Comparison of ENCODE assay signal across 8 cellular contexts in the genomic region with DNA sequence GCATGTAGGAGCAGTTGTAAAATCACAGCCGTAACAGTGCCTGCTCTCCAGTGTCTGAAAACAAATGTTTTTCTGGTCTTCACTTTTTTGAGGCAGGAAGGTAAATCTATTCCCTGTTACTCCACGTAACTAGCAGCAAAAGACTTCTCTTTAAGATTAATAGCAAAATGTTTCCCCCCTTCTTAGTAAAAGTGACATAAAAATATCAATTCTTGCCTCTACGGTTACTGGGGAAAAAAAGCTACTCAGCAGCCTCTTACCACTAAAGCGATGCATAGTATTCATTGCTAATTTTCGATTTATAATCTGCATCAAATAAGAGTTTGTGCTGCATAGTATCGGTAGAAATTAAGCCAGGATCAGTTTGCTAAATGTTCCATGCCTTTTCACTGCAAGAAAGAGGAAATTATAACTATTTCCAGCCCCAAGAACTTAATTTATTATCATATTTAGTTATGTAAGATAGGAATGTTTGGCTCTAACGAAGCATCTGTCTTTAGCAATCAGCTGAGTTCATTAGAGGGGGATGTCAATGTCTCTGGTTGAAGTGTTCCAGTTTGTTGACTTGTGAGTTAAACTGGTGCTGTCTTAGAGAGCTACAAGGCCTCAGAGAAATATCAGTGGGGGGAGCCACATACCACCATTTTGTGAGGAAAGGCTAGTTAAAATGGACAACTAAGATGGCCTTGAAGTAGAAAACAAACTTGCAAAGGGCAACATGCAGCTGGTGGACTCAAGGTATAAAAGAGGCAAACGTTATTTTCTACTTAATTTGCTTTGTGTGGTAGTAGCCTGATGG. TPM values are rescaled to one million over a fixed set of nuclear protein-coding genes. Genes with fewer than 3 reads are reported as not detected.
DNase-seq lines count a peak whose midpoint lies in the region; ATAC-seq, FAIRE-seq and TF ChIP-seq lines count a peak whose summit lies in the region.

No MANE protein-coding gene starts in this region.

- peaks cover 42% of the 10 kb centered on the region for H3K4me1 ChIP-seq in CD4-positive, alpha-beta memory T cell (ENCODE audit: insufficient read depth, low read length)
- H3K4me1 ChIP-seq in stomach: peaks cover 40 to 52% (median 45%) of the 10 kb centered on the region in 4 donors

- TF ChIP-seq CTCF in stomach (IDR thresholded peaks at IDR 0.05): no peak

- H3K9me3 ChIP-seq in CD4-positive, alpha-beta memory T cell (ENCODE audit: control insufficient read depth in 1 of 2, low read length in 2 of 2): no peaks in the 10 kb centered on the region
- no peaks in the 10 kb centered on the region for H3K9me3 ChIP-seq in stomach

- H3K36me3 ChIP-seq in CD4-positive, alpha-beta memory T cell (ENCODE audit: insufficient read depth, low read length): peaks cover 6% of the 10 kb centered on the region
- peaks cover 0 to 6% (median 5%) of the 10 kb centered on the region in 4 donors for H3K36me3 ChIP-seq in stomach

- CTCF ChIA-PET in CD4-positive, alpha-beta memory T cell (lab: Charles Lee; ENCODE audit: partially characterized antibody): interaction anchor here (1.1 to 5.3 kb wide), 12 partner anchors 7 to 402 kb away, joined by 3 to 40 read pairs (median 4); partner anchors contain the start of gene TSPYL4

- H3K9me3 Mint-ChIP-seq in CD4-positive, alpha-beta memory T cell: peaks cover 0 to 3% (median 0%) of the 10 kb centered on the region in 8 donors
- no peaks in the 10 kb centered on the region for H3K9me3 Mint-ChIP-seq in activated naive CD8-positive, alpha-beta T cell treated with anti-CD3 and anti-CD28 coated beads, Interleukin-2, amount 10 ng/mL, durations not matched to agents 7 days and 5 days

- peak overlapping the region; percentile 96 to 100 (median 99) for H3K4me3 Mint-ChIP-seq in CD4-positive, alpha-beta memory T cell
- peak overlapping the region; percentile 97 for H3K4me3 Mint-ChIP-seq in activated naive CD8-positive, alpha-beta T cell treated with anti-CD3 and anti-CD28 coated beads, Interleukin-2, amount 10 ng/mL, durations not matched to agents 7 days and 5 days

- peaks cover 35 to 66% (median 46%) of the 10 kb centered on the region in 4 donors for H3K4me1 Mint-ChIP-seq in CD4-positive, alpha-beta memory T cell
- H3K4me1 Mint-ChIP-seq in activated naive CD8-positive, alpha-beta T cell treated with anti-CD3 and anti-CD28 coated beads, Interleukin-2, amount 10 ng/mL, durations not matched to agents 7 days and 5 days: peaks cover 36% of the 10 kb centered on the region

- 9 to 15% (median 10%) methylated on average over 8 of the region's 8 CpGs for WGBS in stomach, 5 donors

- peak overlapping the region; percentile 97 for H3K27ac ChIP-seq in CD4-positive, alpha-beta memory T cell (ENCODE audit: low read depth, low read length)
- peak overlapping the region; percentile 96 to 100 (median 99) for H3K27ac ChIP-seq in stomach

- intact Hi-C loops in CD4-positive, alpha-beta memory T cell (cut with micrococcal nuclease): loop anchor here (5.0 to 10.0 kb wide), 2 partner anchors 63 to 164 kb away; no protein-coding TSS in a partner anchor
- intact Hi-C loops in stomach (cut with DNase I; ENCODE audit: low total_unique reads) (no loop called here), head of caudate nucleus (cut with DNase I) (loop anchor here (5.0 kb wide), 2 partner anchors 92 to 252 kb away; partner anchors contain the start of gene DSE)

- FAIRE-seq in islet of Langerhans (lab: Jason Lieb, UNC): peak; percentile 21

- peak in 1 of 5 donors; percentile 33 for DNase-seq in CD4-positive, alpha-beta memory T cell
- peak; percentile 19 to 29 for DNase-seq in Kasumi-1 (lab: John Stamatoyannopoulos, UW)
- no peak for DNase-seq in activated naive CD8-positive, alpha-beta T cell treated with anti-CD3 and anti-CD28 coated beads, Interleukin-2, amount 10 ng/mL, durations not matched to agents 7 days and 5 days
- no peak for DNase-seq in stomach
- no peak for DNase-seq in head of caudate nucleus
- DNase-seq in activated CD8-positive, alpha-beta memory T cell treated with anti-CD3 and anti-CD28 coated beads, Interleukin-2, amount 50 U/mL, for 48 hours: no peak
- DNase-seq in activated effector memory CD4-positive, alpha-beta T cell treated with anti-CD3 and anti-CD28 coated beads, Interleukin-2, amount 50 U/mL, for 16 hours: no peak

- no peaks in the 10 kb centered on the region for H3K27me3 Mint-ChIP-seq in CD4-positive, alpha-beta memory T cell
- no peaks in the 10 kb centered on the region for H3K27me3 Mint-ChIP-seq in activated naive CD8-positive, alpha-beta T cell treated with anti-CD3 and anti-CD28 coated beads, Interleukin-2, amount 10 ng/mL, durations not matched to agents 7 days and 5 days

- POLR2A ChIA-PET in CD4-positive, alpha-beta memory T cell (lab: Charles Lee; ENCODE audit: partially characterized antibody): interaction anchor here (0.6 to 4.8 kb wide), 20 partner anchors 9 to 1322 kb away, joined by 3 to 114 read pairs (median 6); partner anchors contain the start of genes DSE, GOPC, KPNA5 and NT5DC1
- POLR2A ChIA-PET in activated naive CD8-positive, alpha-beta T cell treated with anti-CD3 and anti-CD28 coated beads, Interleukin-2, amount 10 ng/mL, durations not matched to agents 7 days and 5 days (lab: Charles Lee): interaction anchor here (0.7 to 4.3 kb wide), 11 partner anchors 9 to 386 kb away, joined by 3 to 47 read pairs (median 5); partner anchors contain the start of genes DSE, NT5DC1, RSPH4A and RWDD1

- no peak for TF ChIP-seq POLR2A in stomach (IDR thresholded peaks at IDR 0.05)

- no peaks in the 10 kb centered on the region for H3K27me3 ChIP-seq in CD4-positive, alpha-beta memory T cell (ENCODE audit: insufficient read depth, low read length)
- no peaks in the 10 kb centered on the region for H3K27me3 ChIP-seq in stomach

- ATAC-seq in activated naive CD8-positive, alpha-beta T cell treated with anti-CD3 and anti-CD28 coated beads, Interleukin-2, amount 10 ng/mL, durations not matched to agents 7 days and 5 days (ENCODE audit: low read depth): no peak

- H3K27ac Mint-ChIP-seq in CD4-positive, alpha-beta memory T cell: peak overlapping the region; percentile 99 to 100 (median 100)
- peak overlapping the region; percentile 99 for H3K27ac Mint-ChIP-seq in activated naive CD8-positive, alpha-beta T cell treated with anti-CD3 and anti-CD28 coated beads, Interleukin-2, amount 10 ng/mL, durations not matched to agents 7 days and 5 days

- no peak for TF ChIP-seq EP300 in stomach (IDR thresholded peaks at IDR 0.05)

- peak overlapping the region; percentile 95 to 97 for H3K4me3 ChIP-seq in CD4-positive, alpha-beta memory T cell (ENCODE audit: low read length in 2 of 2)
- peak overlapping the region; percentile 64 to 86 (median 84) for H3K4me3 ChIP-seq in stomach

- peaks cover 32 to 39% of the 10 kb centered on the region in 2 donors for H3K36me3 Mint-ChIP-seq in CD4-positive, alpha-beta memory T cell
- H3K36me3 Mint-ChIP-seq in activated naive CD8-positive, alpha-beta T cell treated with anti-CD3 and anti-CD28 coated beads, Interleukin-2, amount 10 ng/mL, durations not matched to agents 7 days and 5 days: peaks cover 23% of the 10 kb centered on the region

RNA-seq across cellular contexts. Expression of gene TSPYL1, which starts 0.6 kb away (rescaled TPM):
- total RNA-seq in CD4-positive, alpha-beta memory T cell: 100 to 1,000 TPM; 107 to 109 TPM
- polyA plus RNA-seq in CD4-positive, alpha-beta memory T cell: 10 to 100 TPM; 41.8 to 62.0 TPM
- total RNA-seq in activated naive CD8-positive, alpha-beta T cell treated with anti-CD3 and anti-CD28 coated beads, Interleukin-2, amount 10 ng/mL, durations not matched to agents 7 days and 5 days: 10 to 100 TPM; 59.9 to 66.8 TPM
- 10 to 100 TPM in 4 of 5 donors, 1 to 10 TPM in 1; 2.9 to 77.1 (median 33.5) TPM for total RNA-seq in stomach
- 10 to 100 TPM; 19.6 to 30.7 (median 25.7) TPM for polyA plus RNA-seq in stomach

RNA-seq across cellular contexts. Expression of gene TSPYL4, which starts 26.5 kb away (rescaled TPM):
- total RNA-seq in CD4-positive, alpha-beta memory T cell: 10 to 100 TPM; 22.3 to 23.0 TPM
- polyA plus RNA-seq in CD4-positive, alpha-beta memory T cell: 10 to 100 TPM in 1 of 2 donors, 1 to 10 TPM in 1; 8.0 to 14.8 TPM
- total RNA-seq in activated naive CD8-positive, alpha-beta T cell treated with anti-CD3 and anti-CD28 coated beads, Interleukin-2, amount 10 ng/mL, durations not matched to agents 7 days and 5 days: 10 to 100 TPM; 19.2 to 19.4 TPM
- 10 to 100 TPM in 2 of 5 donors, 1 to 10 TPM in 3; 2.3 to 33.5 (median 8.7) TPM for total RNA-seq in stomach
- 10 to 100 TPM in 1 of 3 donors, 1 to 10 TPM in 2; 5.8 to 10.4 (median 9.5) TPM for polyA plus RNA-seq in stomach

Comparison
In these comparisons a context has a peak if more than half of its experiments do, and no peak if none do; other contexts are left out.
1. DNase-seq: peak in Kasumi-1 (2 of 2); none in activated naive CD8-positive, alpha-beta T cell treated with anti-CD3 and anti-CD28 coated beads, Interleukin-2, amount 10 ng/mL, durations not matched to agents 7 days and 5 days (single experiment), stomach (single experiment), head of caudate nucleus (0 of 42), activated CD8-positive, alpha-beta memory T cell treated with anti-CD3 and anti-CD28 coated beads, Interleukin-2, amount 50 U/mL, for 48 hours (single experiment) and activated effector memory CD4-positive, alpha-beta T cell treated with anti-CD3 and anti-CD28 coated beads, Interleukin-2, amount 50 U/mL, for 16 hours (single experiment).